8 cellular contexts compared by ENCODE assay signal in the genomic region with DNA sequence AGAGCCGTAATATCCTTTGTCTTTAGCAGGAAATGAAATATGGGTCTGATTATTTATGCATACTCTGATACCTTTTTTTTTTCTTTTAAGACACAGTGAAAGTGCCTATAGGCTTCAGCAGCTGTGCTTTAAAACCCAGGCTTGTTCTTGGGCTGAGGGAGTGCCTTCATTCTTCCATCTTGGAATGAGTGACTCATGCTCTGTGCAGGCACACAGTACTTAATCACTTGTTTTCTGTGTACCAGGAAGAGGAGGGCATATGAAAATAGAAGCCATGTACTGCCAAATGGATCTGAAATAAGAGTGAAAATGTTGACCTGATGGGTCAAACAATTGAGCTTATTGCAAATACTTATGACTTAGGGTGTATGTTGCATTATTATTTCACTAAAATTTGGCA.
DNase-seq lines count a peak whose midpoint lies in the region; ATAC-seq and TF ChIP-seq lines count a peak whose summit lies in the region.

No MANE protein-coding gene starts in this region.

- no peak overlapping the region for H3K4me3 ChIP-seq in fibroblast of mammary gland (ENCODE audit: control insufficient read depth, low read depth, low read length)
- no peak overlapping the region for H3K4me3 ChIP-seq in skeletal muscle cell (ENCODE audit: low read depth, low read length)

- DNase-seq in DMS153 (lab: John Stamatoyannopoulos, UW) (peak; percentile 4), DMS153 treated with DMSO at 0.1 percent for 48 hours (lab: John Stamatoyannopoulos, UW; ENCODE audit: unreplicated experiment) (no peak), RKO (ENCODE audit: low spot score) (peak; percentile 84), fibroblast of mammary gland (ENCODE audit: low read depth) (peak; percentile 83), skeletal muscle cell (ENCODE audit: low read depth) (peak; percentile 76), NCI-H187 treated with DMSO at 0.1 percent for 48 hours (lab: John Stamatoyannopoulos, UW) (no peak)

- TF ChIP-seq CTCF in fibroblast of mammary gland (conservative IDR thresholded peaks at IDR 0.05; ENCODE audit: control insufficient read depth, insufficient read depth, low read depth, low read length): no peak

- ATAC-seq in GM21515 (IDR thresholded peaks at IDR 0.05; ENCODE audit: unreplicated experiment) (no peak), HG03378 (IDR thresholded peaks at IDR 0.05; ENCODE audit: unreplicated experiment) (no peak)

Comparison
In these comparisons a context has a peak if more than half of its experiments do, and no peak if none do; other contexts are left out.
1. DNase-seq: peak in DMS153 (single experiment), RKO (single experiment), fibroblast of mammary gland (single experiment) and skeletal muscle cell (single experiment); none in DMS153 treated with DMSO at 0.1 percent for 48 hours (single experiment) and NCI-H187 treated with DMSO at 0.1 percent for 48 hours (single experiment).